Comparison of ENCODE assay signal across 11 cellular contexts in genomic region chr9:126626117-126627022, GRCh38. TPM values are rescaled to one million over a fixed set of nuclear protein-coding genes. Genes with fewer than 3 reads are reported as not detected.
DNase-seq lines count a peak whose midpoint lies in the region; ATAC-seq, FAIRE-seq and TF ChIP-seq lines count a peak whose summit lies in the region.
"Had no signal": no experiment of that assay in that cellular context is flagged by ENCODE, and none has a peak within 500 bp of the region (broad histone marks: within the 10 kb centered on the region; RNA-seq: fewer than 3 reads in every experiment).

No MANE protein-coding gene starts in this region.

- H3K27ac Mint-ChIP-seq in natural killer cell treated with Interleukin-12 subunit alpha and Interleukin-12 subunit beta and Interleukin-15 and Interleukin-18, amount 100 ng/mL, for 72 hours = no peak overlapping the region

- H3K27me3 ChIP-seq in HUES6 (ENCODE audit: control insufficient read depth, insufficient read depth, low read length) = peaks cover 100% of the 10 kb centered on the region

- POLR2A ChIA-PET in A549 (lab: Yijun Ruan, JAX) = no interaction called here

- no peak for FAIRE-seq in A549 (lab: Jason Lieb, UNC)
- FAIRE-seq: TTC549 had no signal

- H3K4me1 Mint-ChIP-seq in natural killer cell treated with Interleukin-12 subunit alpha and Interleukin-12 subunit beta and Interleukin-15 and Interleukin-18, amount 100 ng/mL, for 72 hours (ENCODE audit: low read depth in 2 of 2) = peaks cover 5 to 6% of the 10 kb centered on the region in 2 donors

- DNase-seq in A549 (ENCODE audit: low read depth in 1 of 2, low spot score in 1 of 2) = no peak
- DNase-seq in ecto neural progenitor cell (ENCODE audit: low spot score) = peak; percentile 86
- DNase-seq in natural killer cell treated with Interleukin-12 subunit alpha and Interleukin-12 subunit beta and Interleukin-15 and Interleukin-18, amount 100 ng/mL, for 72 hours (ENCODE audit: low spot score) = no peak
- no peak for DNase-seq in NCI-H510A (lab: John Stamatoyannopoulos, UW)
- DNase-seq in NCI-H345 treated with DMSO at 0.1 percent for 48 hours (lab: John Stamatoyannopoulos, UW; ENCODE audit: unreplicated experiment) = no peak
- no peak for DNase-seq in NCI-H146 (lab: John Stamatoyannopoulos, UW)
- no peak for DNase-seq in Kasumi-1 (lab: John Stamatoyannopoulos, UW)
- DNase-seq: GM23248 had no signal

- no peaks in the 10 kb centered on the region for H3K36me3 ChIP-seq in HUES6 (ENCODE audit: control insufficient read depth, insufficient read depth, low read length)
- H3K36me3 ChIP-seq: neutrophil had no signal

- peak overlapping the region; percentile 42 for H3K4me3 ChIP-seq in A549
- H3K4me3 ChIP-seq in HUES6 (ENCODE audit: low read depth, low read length) = peak overlapping the region; percentile 51
- H3K4me3 ChIP-seq: GM23248 had no signal

- peak overlapping the region; percentile 86 for H3K4me3 Mint-ChIP-seq in natural killer cell treated with Interleukin-12 subunit alpha and Interleukin-12 subunit beta and Interleukin-15 and Interleukin-18, amount 100 ng/mL, for 72 hours

- no peaks in the 10 kb centered on the region for H3K36me3 Mint-ChIP-seq in natural killer cell treated with Interleukin-12 subunit alpha and Interleukin-12 subunit beta and Interleukin-15 and Interleukin-18, amount 100 ng/mL, for 72 hours

- ATAC-seq in A549 = peak in 1 of 2 experiments; percentile 45; a peak in 3 of 6 replicates
- peak; percentile 24 to 46 for ATAC-seq in natural killer cell treated with Interleukin-12 subunit alpha and Interleukin-12 subunit beta and Interleukin-15 and Interleukin-18, amount 100 ng/mL, for 72 hours

- 75% methylated on average over 63 of the region's 63 CpGs for WGBS in A549 (ENCODE audit: missing lambda C conversion rate)

- no peak overlapping the region for H3K9ac ChIP-seq in HUES6 (ENCODE audit: low read length)
- H3K9ac ChIP-seq: GM23248 had no signal

- peaks cover 40 to 47% of the 10 kb centered on the region in 2 donors for H3K27me3 Mint-ChIP-seq in natural killer cell treated with Interleukin-12 subunit alpha and Interleukin-12 subunit beta and Interleukin-15 and Interleukin-18, amount 100 ng/mL, for 72 hours

- no peak for TF ChIP-seq EP300 in A549 (IDR thresholded peaks at IDR 0.05)

- no peak for TF ChIP-seq RAD21 in A549 (conservative IDR thresholded peaks at IDR 0.05 in 1 of 2, IDR thresholded peaks at IDR 0.05 in 1 of 2)

- TF ChIP-seq POLR2A in A549 (IDR thresholded peaks at IDR 0.05; ENCODE audit: low read length) = no peak

- H3K9me3 ChIP-seq in A549 = no peaks in the 10 kb centered on the region
- no peaks in the 10 kb centered on the region for H3K9me3 ChIP-seq in HUES6 (ENCODE audit: control insufficient read depth, insufficient read depth, low read depth, low read length)
- H3K9me3 ChIP-seq: neutrophil had no signal

- H3K27ac ChIP-seq in A549 = peak overlapping the region in 1 of 2 experiments; percentile 47; a peak in 3 of 6 replicates
- H3K27ac ChIP-seq in HUES6 (ENCODE audit: low read depth, low read length) = no peak overlapping the region
- H3K27ac ChIP-seq: GM23248, neutrophil had no signal

- H3K4me2 ChIP-seq in A549 = peak overlapping the region; percentile 78

- peaks cover 2% of the 10 kb centered on the region; the same call in 1 of the 3 replicates for H3K4me1 ChIP-seq in A549
- H3K4me1 ChIP-seq in HUES6 (ENCODE audit: control insufficient read depth, insufficient read depth, low read length) = peaks cover 57% of the 10 kb centered on the region

- H3K9me3 Mint-ChIP-seq in natural killer cell treated with Interleukin-12 subunit alpha and Interleukin-12 subunit beta and Interleukin-15 and Interleukin-18, amount 100 ng/mL, for 72 hours = no peaks in the 10 kb centered on the region

- CTCF ChIA-PET in A549 (lab: Yijun Ruan, JAX) = interaction anchor here (1.5 kb wide), 1 partner anchor 64 kb away, joined by 5 read pairs; no protein-coding TSS in a partner anchor

- TF ChIP-seq CTCF in A549 (IDR thresholded peaks at IDR 0.05) = no peak

TF ChIP-seq in A549, 52 proteins besides CTCF, POLR2A, EP300 and RAD21:
- no peak for TF ChIP-seq FOXS1 (CRISPR knock-in tag; IDR thresholded peaks at IDR 0.05)
- no peak for TF ChIP-seq HOXA7 (CRISPR knock-in tag; IDR thresholded peaks at IDR 0.05)
- TF ChIP-seq ZFP36 (IDR thresholded peaks at IDR 0.05; ENCODE audit: borderline replicate concordance, partially characterized antibody) = no peak
- TF ChIP-seq USF2 (IDR thresholded peaks at IDR 0.05) = no peak
- TF ChIP-seq PBX3 (IDR thresholded peaks at IDR 0.05) = no peak
- TF ChIP-seq CBX2 (IDR thresholded peaks at IDR 0.05; ENCODE audit: borderline replicate concordance, low read depth) = no peak

RNA-seq across cellular contexts. Expression of gene LMX1B, which starts 12.6 kb away (rescaled TPM):
- polyA plus RNA-seq in A549 (2011; rRNA removed) = 0.41 and 0.48 TPM in 2 replicates
- polyA plus RNA-seq in A549 (2012; cell fraction: cytosol; rRNA removed) = 0.99 and 1.5 TPM in 2 replicates
- 1.2 and 1.5 TPM in 2 replicates for polyA plus RNA-seq in A549 (2012; cell fraction: nucleus; rRNA removed)
- polyA plus RNA-seq in A549 (2017; fragmentation: RNase III; extraction: RNeasy Plus Mini Kit Qiagen cat#74134 plus additional on column Dnase treatment) = 0.56 to 0.98 TPM (median 0.57 TPM) in 3 replicates
- polyA minus RNA-seq in A549 (2011; rRNA and poly(A)+ RNA removed) = 0.37 and 0.49 TPM in 2 replicates
- total RNA-seq in natural killer cell treated with Interleukin-12 subunit alpha and Interleukin-12 subunit beta and Interleukin-15 and Interleukin-18, amount 100 ng/mL, for 72 hours = not detected
- total RNA-seq: GM23248 had no signal
- polyA plus RNA-seq: GM23248 had no signal
